19 cellular contexts compared by ENCODE assay signal in the genomic region with DNA sequence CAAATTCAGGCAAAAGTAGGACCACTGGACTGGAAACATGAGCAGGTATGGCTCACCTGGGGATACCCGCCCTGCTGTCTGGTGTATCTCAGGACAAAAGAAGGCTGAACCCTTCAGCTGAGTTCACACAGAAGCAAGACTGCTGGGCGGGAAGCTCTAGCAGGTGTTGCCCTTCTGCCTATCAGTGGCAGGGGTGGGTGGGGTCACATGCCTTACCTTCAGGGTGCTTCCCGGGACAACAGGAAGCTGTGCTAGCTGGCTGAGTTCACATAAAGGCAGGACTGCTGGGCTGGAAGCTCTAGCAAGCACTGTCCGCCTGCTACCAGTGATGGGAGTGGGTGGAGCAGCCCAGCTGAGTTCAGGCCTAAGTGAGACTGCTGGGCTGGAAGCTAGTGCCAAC.
"Had no signal": no experiment of that assay in that cellular context is flagged by ENCODE, and none has a peak within 500 bp of the region (broad histone marks: within the 10 kb centered on the region; RNA-seq: fewer than 3 reads in every experiment).

No MANE protein-coding gene starts in this region.

- H3K9me3 ChIP-seq: esophagus squamous epithelium, gastroesophageal sphincter, ovary, sigmoid colon, testis had no signal

- H3K27me3 ChIP-seq: esophagus squamous epithelium, gastroesophageal sphincter, ovary, right atrium auricular region, sigmoid colon, testis, tibial nerve had no signal

- H3K36me3 ChIP-seq: esophagus squamous epithelium, gastroesophageal sphincter, ovary, right atrium auricular region, sigmoid colon, tibial nerve had no signal

- H3K4me1 ChIP-seq: esophagus squamous epithelium, gastroesophageal sphincter, right atrium auricular region, sigmoid colon, tibial nerve had no signal

- DNase-seq: effector memory CD4-positive, alpha-beta T cell; esophagus squamous epithelium; foreskin fibroblast; glutamatergic neuron; natural killer cell; nucleus accumbens; ovary; sigmoid colon; stimulated activated CD4-positive, alpha-beta T cell treated with anti-CD3 and anti-CD28 coated beads, Interleukin-2, amount 100 ng/mL, for 24 hours; stimulated activated CD4-positive, alpha-beta T cell treated with anti-CD3 and anti-CD28 coated beads, Interleukin-4, amount 100 ng/mL, for 4 hours; stimulated activated naive B cell treated with anti-CD40 and anti-IgM and Interleukin-4, amounts not matched to agents 10 μg/mL and 1 μg/mL and 100 μg/mL, for 72 hours; stimulated activated naive CD8-positive, alpha-beta T cell treated with anti-CD3 and anti-CD28 coated beads, Interleukin-15, amount 100 ng/mL, for 72 hours; testis had no signal

- H3K36me3 Mint-ChIP-seq: natural killer cell had no signal

- H3K4me3 Mint-ChIP-seq: natural killer cell; neural crest cell; stimulated activated naive B cell treated with anti-CD40 and anti-IgM and Interleukin-4, amounts not matched to agents 10 μg/mL and 1 μg/mL and 100 μg/mL, for 72 hours; stimulated activated naive CD8-positive, alpha-beta T cell treated with anti-CD3 and anti-CD28 coated beads, Interleukin-15, amount 100 ng/mL, for 72 hours had no signal

- H3K27ac ChIP-seq: epithelial cell of prostate, esophagus squamous epithelium, gastroesophageal sphincter, ovary, right atrium auricular region, sigmoid colon, skin epidermis, testis, tibial nerve had no signal

- ATAC-seq: gastroesophageal sphincter; natural killer cell; stimulated activated naive B cell treated with anti-CD40 and anti-IgM and Interleukin-4, amounts not matched to agents 10 μg/mL and 1 μg/mL and 100 μg/mL, for 72 hours; stimulated activated naive CD8-positive, alpha-beta T cell treated with anti-CD3 and anti-CD28 coated beads, Interleukin-15, amount 100 ng/mL, for 72 hours had no signal

- H3K27ac Mint-ChIP-seq: natural killer cell; stimulated activated naive B cell treated with anti-CD40 and anti-IgM and Interleukin-4, amounts not matched to agents 10 μg/mL and 1 μg/mL and 100 μg/mL, for 72 hours; stimulated activated naive CD8-positive, alpha-beta T cell treated with anti-CD3 and anti-CD28 coated beads, Interleukin-15, amount 100 ng/mL, for 72 hours had no signal

- H3K27me3 Mint-ChIP-seq: stimulated activated naive CD8-positive, alpha-beta T cell treated with anti-CD3 and anti-CD28 coated beads, Interleukin-15, amount 100 ng/mL, for 72 hours had no signal

- H3K4me1 Mint-ChIP-seq: natural killer cell; stimulated activated naive B cell treated with anti-CD40 and anti-IgM and Interleukin-4, amounts not matched to agents 10 μg/mL and 1 μg/mL and 100 μg/mL, for 72 hours; stimulated activated naive CD8-positive, alpha-beta T cell treated with anti-CD3 and anti-CD28 coated beads, Interleukin-15, amount 100 ng/mL, for 72 hours had no signal

- H3K9me3 Mint-ChIP-seq: natural killer cell had no signal

- H3K4me3 ChIP-seq: esophagus squamous epithelium, gastroesophageal sphincter, ovary, right atrium auricular region, sigmoid colon, skin epidermis, testis, tibial nerve had no signal
